In genomic region chr14:77032483-77032853, GRCh38 we compare ENCODE assay signal across 8 cellular contexts. TPM values are rescaled to one million over a fixed set of nuclear protein-coding genes. Genes with fewer than 3 reads are reported as not detected.
A peak's percentile ranks its signal among the peaks of the same experiment; 100 is the strongest.
DNase-seq lines count a peak whose midpoint lies in the region; ATAC-seq and TF ChIP-seq lines count a peak whose summit lies in the region.

No MANE protein-coding gene starts in this region.

- H3K9me3 Mint-ChIP-seq in activated CD4-positive, alpha-beta T cell treated with anti-CD3 and anti-CD28 coated beads for 36 hours (ENCODE audit: low read depth): no peaks in the 10 kb centered on the region
- H3K9me3 Mint-ChIP-seq in activated naive CD4-positive, alpha-beta T cell treated with anti-CD3 and anti-CD28 coated beads, Interleukin-2, amount 50 U/mL, for 72 hours: no peaks in the 10 kb centered on the region

- peak overlapping the region; percentile 89 for H3K4me3 Mint-ChIP-seq in activated CD4-positive, alpha-beta T cell treated with anti-CD3 and anti-CD28 coated beads for 36 hours

- no peak for TF ChIP-seq POLR2A in testis (IDR thresholded peaks at IDR 0.05)

- peaks cover 10% of the 10 kb centered on the region for H3K36me3 Mint-ChIP-seq in activated CD4-positive, alpha-beta T cell treated with anti-CD3 and anti-CD28 coated beads for 36 hours (ENCODE audit: low read depth)
- H3K36me3 Mint-ChIP-seq in activated naive CD4-positive, alpha-beta T cell treated with anti-CD3 and anti-CD28 coated beads, Interleukin-2, amount 50 U/mL, for 72 hours: peaks cover 13 to 39% of the 10 kb centered on the region in 2 donors

- no peaks in the 10 kb centered on the region for H3K36me3 ChIP-seq in testis (ENCODE audit: low read depth, missing control alignments)

- peak overlapping the region; percentile 97 for H3K27ac Mint-ChIP-seq in activated CD4-positive, alpha-beta T cell treated with anti-CD3 and anti-CD28 coated beads for 36 hours
- peak overlapping the region; percentile 10 to 98 for H3K27ac Mint-ChIP-seq in activated naive CD4-positive, alpha-beta T cell treated with anti-CD3 and anti-CD28 coated beads, Interleukin-2, amount 50 U/mL, for 72 hours

- no peak for TF ChIP-seq CTCF in testis (IDR thresholded peaks at IDR 0.05)

- H3K9me3 ChIP-seq in testis: no peaks in the 10 kb centered on the region

- H3K27ac ChIP-seq in testis: peak overlapping the region; percentile 94

- WGBS in testis, 2 donors: 16% methylated on average over 8 to 12 of the region's 12 CpGs

- no peak for DNase-seq in activated CD4-positive, alpha-beta T cell treated with anti-CD3 and anti-CD28 coated beads for 36 hours
- DNase-seq in activated CD4-positive, alpha-beta T cell treated with anti-CD3 and anti-CD28 coated beads for 48 hours: no peak
- no peak for DNase-seq in activated naive CD4-positive, alpha-beta T cell treated with anti-CD3 and anti-CD28 coated beads, Interleukin-2, amount 50 U/mL, for 72 hours (ENCODE audit: low spot score in 2 of 2)
- no peak for DNase-seq in left lobe of liver (ENCODE audit: low spot score)
- no peak for DNase-seq in testis
- DNase-seq in COR-L47 (lab: John Stamatoyannopoulos, UW): no peak

- ATAC-seq in activated CD4-positive, alpha-beta T cell treated with anti-CD3 and anti-CD28 coated beads for 36 hours: no peak
- ATAC-seq in activated naive CD4-positive, alpha-beta T cell treated with anti-CD3 and anti-CD28 coated beads, Interleukin-2, amount 50 U/mL, for 72 hours: no peak
- ATAC-seq in left lobe of liver (peak; percentile 28), GM21786 (IDR thresholded peaks at IDR 0.05; ENCODE audit: unreplicated experiment) (no peak), HG03432 (IDR thresholded peaks at IDR 0.05; ENCODE audit: unreplicated experiment) (no peak)

- intact Hi-C loops in activated CD4-positive, alpha-beta T cell treated with anti-CD3 and anti-CD28 coated beads for 36 hours (cut with DNase I, micrococcal nuclease): loop anchor here (1.0 to 2.0 kb wide), 2 partner anchors 8 to 220 kb away; partner anchors contain the start of gene ANGEL1 (in 1 of the 2)
- intact Hi-C loops in testis (cut with DNase I; ENCODE audit: low total_unique reads): no loop called here

- no peaks in the 10 kb centered on the region for H3K27me3 Mint-ChIP-seq in activated CD4-positive, alpha-beta T cell treated with anti-CD3 and anti-CD28 coated beads for 36 hours

- POLR2A ChIA-PET in activated CD4-positive, alpha-beta T cell treated with anti-CD3 and anti-CD28 coated beads for 36 hours (lab: Charles Lee): interaction anchor here (0.5 kb wide), 1 partner anchor 69 kb away, joined by 12 read pairs; no protein-coding TSS in a partner anchor

- CTCF ChIA-PET in activated CD4-positive, alpha-beta T cell treated with anti-CD3 and anti-CD28 coated beads for 36 hours (lab: Charles Lee): interaction anchor here (0.7 to 2.1 kb wide), 5 partner anchors 21 to 252 kb away, joined by 3 to 10 read pairs (median 3); no protein-coding TSS in a partner anchor

- no peaks in the 10 kb centered on the region for H3K27me3 ChIP-seq in testis

- peak overlapping the region; percentile 60 to 72 for H3K4me3 ChIP-seq in testis

- peaks cover 65% of the 10 kb centered on the region for H3K4me1 Mint-ChIP-seq in activated CD4-positive, alpha-beta T cell treated with anti-CD3 and anti-CD28 coated beads for 36 hours

- peaks cover 54% of the 10 kb centered on the region for H3K4me1 ChIP-seq in testis

RNA-seq across cellular contexts. Expression of gene IRF2BPL, which starts 4.0 kb away (rescaled TPM):
- 10 to 100 TPM; 34.3 to 40.1 TPM for total RNA-seq in activated CD4-positive, alpha-beta T cell treated with anti-CD3 and anti-CD28 coated beads for 36 hours
- 10 to 100 TPM; 26.6 to 85.4 TPM for total RNA-seq in activated naive CD4-positive, alpha-beta T cell treated with anti-CD3 and anti-CD28 coated beads, Interleukin-2, amount 50 U/mL, for 72 hours
- total RNA-seq in left lobe of liver (18.1 TPM), testis (100 to 1,000 TPM in 1 of 2 donors, 10 to 100 TPM in 1; 94.6 to 120 TPM)
- polyA plus RNA-seq in testis (ENCODE audit: insufficient read depth, low read depth, low replicate concordance): 30.9 TPM
